ENCODE assay signal across 17 cellular contexts in the genomic region with DNA sequence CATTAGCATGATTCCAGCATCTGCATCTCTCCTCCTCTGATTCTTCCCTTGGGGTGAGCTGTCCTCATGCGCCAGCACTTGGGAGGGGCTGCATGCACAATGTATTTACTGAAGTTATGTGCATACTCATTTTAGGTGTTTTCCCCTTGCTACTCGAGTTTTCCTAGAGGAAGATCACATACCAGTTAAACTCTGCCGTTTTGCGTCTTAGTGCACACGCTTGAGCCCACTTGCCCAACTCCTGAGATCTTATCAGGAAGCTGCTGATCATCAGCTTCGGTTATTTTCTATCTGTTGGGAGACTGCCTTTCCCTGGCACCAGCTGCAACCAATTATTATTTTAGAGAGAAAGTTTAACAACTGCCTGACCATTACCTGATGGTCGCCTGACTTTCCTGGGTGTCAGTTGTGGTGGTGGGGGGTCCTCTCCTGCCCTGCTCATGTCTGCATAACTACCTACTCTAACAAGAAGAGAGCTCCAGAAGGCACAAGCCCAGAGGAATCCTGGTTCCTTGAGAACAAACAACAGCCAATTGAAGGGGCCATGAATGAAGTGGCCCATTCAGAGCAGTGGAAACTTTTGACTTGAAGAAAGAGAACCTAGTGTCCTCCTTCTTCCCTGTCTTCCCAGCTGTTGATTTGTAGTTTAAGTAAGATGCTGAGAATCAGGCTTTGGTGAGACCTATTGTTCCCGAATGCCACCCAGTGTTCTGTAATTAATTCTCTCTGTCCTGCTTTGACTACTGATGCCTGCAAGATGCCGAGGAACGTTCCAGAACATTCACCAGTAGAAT.
A peak's percentile ranks its signal among the peaks of the same experiment; 100 is the strongest.
DNase-seq lines count a peak whose midpoint lies in the region; ATAC-seq and TF ChIP-seq lines count a peak whose summit lies in the region.
"Had no signal": no experiment of that assay in that cellular context is flagged by ENCODE, and none has a peak within 500 bp of the region (broad histone marks: within the 10 kb centered on the region; RNA-seq: fewer than 3 reads in every experiment).

No MANE protein-coding gene starts in this region.

- CTCF ChIA-PET in activated CD4-positive, alpha-beta T cell treated with anti-CD3 and anti-CD28 coated beads for 36 hours (lab: Charles Lee) = interaction anchor here (0.5 to 1.7 kb wide), 2 partner anchors 22 to 156 kb away, joined by 3 to 4 read pairs; no protein-coding TSS in a partner anchor

- ATAC-seq in activated CD4-positive, alpha-beta T cell treated with anti-CD3 and anti-CD28 coated beads for 36 hours = no peak
- ATAC-seq in T-helper 17 cell = no peak

- DNase-seq in activated CD4-positive, alpha-beta T cell treated with anti-CD3 and anti-CD28 coated beads for 36 hours = no peak
- DNase-seq in activated CD4-positive, alpha-beta T cell treated with anti-CD3 and anti-CD28 coated beads, Interleukin-2, amount 50 U/mL, for 1 hour = no peak
- no peak for DNase-seq in T-helper 17 cell
- DNase-seq in mesenteric fat pad (ENCODE audit: low spot score) = peak; percentile 30
- DNase-seq in type B pancreatic cell (ENCODE audit: extremely low spot score, unreplicated experiment) = no peak
- no peak for DNase-seq in stomach
- no peak for DNase-seq in NCI-H146 treated with DMSO at 0.1 percent for 48 hours (lab: John Stamatoyannopoulos, UW; ENCODE audit: unreplicated experiment)
- no peak for DNase-seq in NCI-H2081 (lab: John Stamatoyannopoulos, UW)
- DNase-seq: 8988T, EL, NCI-H1105, NCI-H146, NCI-H2029 treated with DMSO at 0.1 percent for 48 hours, NCI-H524 treated with DMSO at 0.1 percent for 48 hours, OCI-M1, SK-N-SH had no signal

- no peak overlapping the region for H3K4me3 ChIP-seq in stomach

- H3K27me3 ChIP-seq in stomach = peaks cover 0 to 4% (median 0%) of the 10 kb centered on the region in 3 donors

- POLR2A ChIA-PET in activated CD4-positive, alpha-beta T cell treated with anti-CD3 and anti-CD28 coated beads for 36 hours (lab: Charles Lee) = no interaction called here

- TF ChIP-seq POLR2A in stomach (IDR thresholded peaks at IDR 0.05) = no peak

- peak overlapping the region; percentile 6 for H3K27ac Mint-ChIP-seq in activated CD4-positive, alpha-beta T cell treated with anti-CD3 and anti-CD28 coated beads for 36 hours
- H3K27ac Mint-ChIP-seq in T-helper 17 cell = peak overlapping the region; percentile 34
- peak overlapping the region; percentile 86 for H3K27ac Mint-ChIP-seq in type B pancreatic cell

- no peak overlapping the region for H3K27ac ChIP-seq in stomach

- H3K36me3 Mint-ChIP-seq in activated CD4-positive, alpha-beta T cell treated with anti-CD3 and anti-CD28 coated beads for 36 hours (ENCODE audit: low read depth) = no peaks in the 10 kb centered on the region
- no peaks in the 10 kb centered on the region for H3K36me3 Mint-ChIP-seq in T-helper 17 cell (ENCODE audit: low read depth)
- H3K36me3 Mint-ChIP-seq in type B pancreatic cell = no peaks in the 10 kb centered on the region
- H3K36me3 Mint-ChIP-seq: IgD-negative memory B cell had no signal

- no peak for TF ChIP-seq CTCF in type B pancreatic cell (conservative IDR thresholded peaks at IDR 0.05)
- no peak for TF ChIP-seq CTCF in stomach (IDR thresholded peaks at IDR 0.05)

- peaks cover 0 to 5% (median 0%) of the 10 kb centered on the region in 4 donors for H3K4me1 ChIP-seq in stomach

- WGBS in stomach, 5 donors = 85 to 88% (median 87%) methylated on average over 10 of the region's 10 CpGs

- intact Hi-C loops in activated CD4-positive, alpha-beta T cell treated with anti-CD3 and anti-CD28 coated beads for 36 hours (cut with DNase I, micrococcal nuclease) = no loop called here
- intact Hi-C loops in stomach (cut with DNase I; ENCODE audit: low total_unique reads) = no loop called here

- H3K27me3 Mint-ChIP-seq in activated CD4-positive, alpha-beta T cell treated with anti-CD3 and anti-CD28 coated beads for 36 hours = no peaks in the 10 kb centered on the region
- H3K27me3 Mint-ChIP-seq in T-helper 17 cell = no peaks in the 10 kb centered on the region
- H3K27me3 Mint-ChIP-seq in type B pancreatic cell = peaks cover 4% of the 10 kb centered on the region

- H3K36me3 ChIP-seq in stomach = no peaks in the 10 kb centered on the region

- H3K4me3 Mint-ChIP-seq in activated CD4-positive, alpha-beta T cell treated with anti-CD3 and anti-CD28 coated beads for 36 hours = no peak overlapping the region
- no peak overlapping the region for H3K4me3 Mint-ChIP-seq in T-helper 17 cell
- H3K4me3 Mint-ChIP-seq in type B pancreatic cell = peak overlapping the region; percentile 37
- H3K4me3 Mint-ChIP-seq: IgD-negative memory B cell had no signal

- H3K9me3 Mint-ChIP-seq in activated CD4-positive, alpha-beta T cell treated with anti-CD3 and anti-CD28 coated beads for 36 hours (ENCODE audit: low read depth) = peaks cover 4% of the 10 kb centered on the region
- peaks cover 11% of the 10 kb centered on the region for H3K9me3 Mint-ChIP-seq in type B pancreatic cell

- no peak for TF ChIP-seq EP300 in stomach (IDR thresholded peaks at IDR 0.05)

- peaks cover 41% of the 10 kb centered on the region for H3K4me1 Mint-ChIP-seq in activated CD4-positive, alpha-beta T cell treated with anti-CD3 and anti-CD28 coated beads for 36 hours
- H3K4me1 Mint-ChIP-seq in T-helper 17 cell = peaks cover 4% of the 10 kb centered on the region
- H3K4me1 Mint-ChIP-seq in type B pancreatic cell (ENCODE audit: unreplicated experiment) = peaks cover 29% of the 10 kb centered on the region
- H3K4me1 Mint-ChIP-seq: IgD-negative memory B cell had no signal

- H3K9me3 ChIP-seq in T-helper 17 cell (ENCODE audit: control insufficient read depth, low read length, poor library complexity, severe bottlenecking) = no peaks in the 10 kb centered on the region
- H3K9me3 ChIP-seq in stomach = peaks cover 0 to 6% (median 0%) of the 10 kb centered on the region in 4 donors
- H3K9me3 ChIP-seq: SK-N-SH had no signal

Comparison
In these comparisons a context has a peak if more than half of its experiments do, and no peak if none do; other contexts are left out.
1. H3K27ac Mint-ChIP-seq: peak in every context shown above with its lines; median percentile 86 in type B pancreatic cell; 34 in T-helper 17 cell; 6 in activated CD4-positive, alpha-beta T cell treated with anti-CD3 and anti-CD28 coated beads for 36 hours.